ENCODE assay signal across 1 cellular context in genomic region chr5:68196876-68197275, GRCh38.
TF ChIP-seq lines count a peak whose summit lies in the region.

No MANE protein-coding gene starts in this region.

TF ChIP-seq in GM12878, 131 proteins besides CTCF, POLR2A, EP300 and RAD21 (continued from another document and continues in another):
- TF ChIP-seq NKRF (conservative IDR thresholded peaks at IDR 0.05) (no peak), RCOR1 (conservative IDR thresholded peaks at IDR 0.05; ENCODE audit: low read depth, low read length) (0 out of 2 replicates have a peak, but pooled peaks have one; percentile 83), SMAD5 (IDR thresholded peaks at IDR 0.05; ENCODE audit: low read depth) (no peak), BCL11A (IDR thresholded peaks at IDR 0.05; ENCODE audit: low read depth, low read length) (peak; percentile 65; the same call in 1 of the 2 replicates), CEBPB (IDR thresholded peaks at IDR 0.05; ENCODE audit: borderline replicate concordance in 1 of 2, low read depth in 2 of 2, low read length in 2 of 2) (no peak), PRDM15 (CRISPR knock-in tag; IDR thresholded peaks at IDR 0.05) (no peak), HSF1 (IDR thresholded peaks at IDR 0.05; ENCODE audit: low read depth, low read length) (no peak), CHD1 (IDR thresholded peaks at IDR 0.05; ENCODE audit: low read depth, low read length) (no peak), IRF5 (IDR thresholded peaks at IDR 0.05; ENCODE audit: borderline replicate concordance) (no peak), EED (IDR thresholded peaks at IDR 0.05; ENCODE audit: low read depth) (peak; percentile 97), TBL1XR1 (IDR thresholded peaks at IDR 0.05; ENCODE audit: low read depth, low read length) (no peak), ATF3 (IDR thresholded peaks at IDR 0.05; ENCODE audit: borderline replicate concordance, extremely low read depth, low read depth, low read length) (no peak), RB1 (IDR thresholded peaks at IDR 0.05; ENCODE audit: borderline replicate concordance) (no peak), BCL3 (IDR thresholded peaks at IDR 0.05; ENCODE audit: borderline replicate concordance, insufficient read depth, low read depth, low read length, poor library complexity, severe bottlenecking) (no peak), ZBTB40 (IDR thresholded peaks at IDR 0.05; ENCODE audit: borderline replicate concordance) (no peak), HDAC2 (IDR thresholded peaks at IDR 0.05) (no peak), TCF7 (IDR thresholded peaks at IDR 0.05; ENCODE audit: borderline replicate concordance) (no peak), ZNF687 (IDR thresholded peaks at IDR 0.05) (no peak), GATAD2B (conservative IDR thresholded peaks at IDR 0.05; ENCODE audit: low read depth) (no peak), ZBED1 (IDR thresholded peaks at IDR 0.05; ENCODE audit: borderline replicate concordance) (no peak), IKZF2 (IDR thresholded peaks at IDR 0.05) (peak; percentile 83 to 87), ZNF274 (IDR thresholded peaks at IDR 0.05; ENCODE audit: insufficient read depth, insufficient read length) (no peak), IKZF1 (conservative IDR thresholded peaks at IDR 0.05) (peak; percentile 73), BCLAF1 (IDR thresholded peaks at IDR 0.05) (no peak), PBX3 (IDR thresholded peaks at IDR 0.05; ENCODE audit: insufficient replicate concordance, low read depth, low read length) (no peak), YBX1 (IDR thresholded peaks at IDR 0.05) (no peak), ZNF207 (IDR thresholded peaks at IDR 0.05; ENCODE audit: borderline replicate concordance) (no peak), SREBF2 (IDR thresholded peaks at IDR 0.05; ENCODE audit: low read length) (no peak)
